Comparison of ENCODE assay signal across 15 cellular contexts in genomic region chr13:112895521-112896465, GRCh38.
DNase-seq lines count a peak whose midpoint lies in the region; ATAC-seq and TF ChIP-seq lines count a peak whose summit lies in the region.
"Had no signal": no experiment of that assay in that cellular context is flagged by ENCODE, and none has a peak within 500 bp of the region (broad histone marks: within the 10 kb centered on the region; RNA-seq: fewer than 3 reads in every experiment).

No MANE protein-coding gene starts in this region.

- no peak for ATAC-seq in GM18517 (IDR thresholded peaks at IDR 0.05; ENCODE audit: unreplicated experiment)

- peaks cover 63% of the 10 kb centered on the region for H3K27me3 Mint-ChIP-seq in nephron (ENCODE audit: low read depth)

- H3K9me3 ChIP-seq in HAP-1 (no peaks in the 10 kb centered on the region), OCI-LY7 (ENCODE audit: low read length) (no peaks in the 10 kb centered on the region)
- H3K9me3 ChIP-seq: right atrium auricular region, transverse colon had no signal

- no peak overlapping the region for H3K4me2 ChIP-seq in OCI-LY7 (ENCODE audit: low read length)

- no peaks in the 10 kb centered on the region for H3K36me3 Mint-ChIP-seq in nephron (ENCODE audit: low read depth)

- POLR2A ChIA-PET in OCI-LY7 (lab: Charles Lee) = no interaction called here

- DNase-seq in NCI-H446 treated with DMSO at 0.1 percent for 48 hours (lab: John Stamatoyannopoulos, UW) (peak; percentile 100), NCI-H446 (lab: John Stamatoyannopoulos, UW) (no peak), HAP-1 (ENCODE audit: low spot score in 2 of 2) (no peak), coronary artery (ENCODE audit: low spot score) (no peak), OCI-LY7 (ENCODE audit: low spot score) (no peak), GF-D8 (lab: John Stamatoyannopoulos, UW) (no peak)
- DNase-seq: activated CD4-positive, alpha-beta T cell treated with anti-CD3 and anti-CD28 coated beads for 1 hour; activated effector memory CD4-positive, alpha-beta T cell treated with Interleukin-2 at 50 U/mL for 16 hours; C1 segment of cervical spinal cord; MM.1S; transverse colon had no signal

- no peak overlapping the region for H3K27ac ChIP-seq in coronary artery
- no peak overlapping the region for H3K27ac ChIP-seq in OCI-LY7 (ENCODE audit: low read depth, low read length, poor library complexity, severe bottlenecking)
- H3K27ac ChIP-seq: right atrium auricular region, transverse colon had no signal

- in situ Hi-C loops in HAP-1 (cut with MboI; ENCODE audit: low sequenced_read_pairs) = no loop called here

- H3K27me3 ChIP-seq in HAP-1 (ENCODE audit: low read depth) = no peaks in the 10 kb centered on the region
- H3K27me3 ChIP-seq: right atrium auricular region had no signal

- H3K9me2 ChIP-seq in OCI-LY7 (ENCODE audit: insufficient read depth, low read length) = no peaks in the 10 kb centered on the region

- no TSS peak for BruUV-seq in OCI-LY7 (replicated peaks; lab: Mats Ljungman, UMichigan)

- H3K4me3 ChIP-seq in HAP-1 = peak overlapping the region; percentile 52; the same call in 1 of the 2 replicates
- H3K4me3 ChIP-seq in coronary artery = peak overlapping the region; percentile 72
- no peak overlapping the region for H3K4me3 ChIP-seq in OCI-LY7 (ENCODE audit: low read depth, low read length, poor library complexity, severe bottlenecking)

- H3K36me3 ChIP-seq in HAP-1 (replicated peaks) (no peaks in the 10 kb centered on the region), OCI-LY7 (ENCODE audit: insufficient read depth, low read length) (no peaks in the 10 kb centered on the region)
- H3K36me3 ChIP-seq: right atrium auricular region, transverse colon had no signal

- H3K4me1 ChIP-seq in HAP-1 = peaks cover 5% of the 10 kb centered on the region; the same call in 1 of the 2 replicates
- H3K4me1 ChIP-seq in OCI-LY7 (ENCODE audit: insufficient read depth, low read length, poor library complexity, severe bottlenecking) = peaks cover 6% of the 10 kb centered on the region

- intact Hi-C loops in OCI-LY7 (cut with micrococcal nuclease; ENCODE audit: unreplicated experiment) = no loop called here

- TF ChIP-seq CTCF in coronary artery (IDR thresholded peaks at IDR 0.05) (no peak), nephron (IDR thresholded peaks at IDR 0.05; ENCODE audit: unreplicated experiment in 3 of 3) (no peak), OCI-LY7 (conservative IDR thresholded peaks at IDR 0.05; ENCODE audit: low read length) (no peak)

- CTCF ChIA-PET in OCI-LY7 (lab: Charles Lee; ENCODE audit: unreplicated experiment) = interaction anchor here (0.6 kb wide), 1 partner anchor 36 kb away, joined by 3 read pairs; no protein-coding TSS in a partner anchor

- no peak overlapping the region for H3K27ac Mint-ChIP-seq in nephron

- peak overlapping the region in 2 of 3 experiments; percentile 51 to 76 for H3K4me3 Mint-ChIP-seq in nephron

- H2AFZ ChIP-seq in OCI-LY7 (ENCODE audit: low read length) = no peak overlapping the region

- H4K20me1 ChIP-seq in OCI-LY7 (ENCODE audit: insufficient read depth, low read length) = no peaks in the 10 kb centered on the region

- no peaks in the 10 kb centered on the region for H3K9me3 Mint-ChIP-seq in nephron
- H3K9me3 Mint-ChIP-seq: central memory CD8-positive, alpha-beta T cell had no signal

- H3K4me1 Mint-ChIP-seq in nephron = peaks cover 25% of the 10 kb centered on the region

- no peaks in the 10 kb centered on the region for H3K79me2 ChIP-seq in OCI-LY7 (ENCODE audit: insufficient read depth, low read depth, low read length)
